ENCODE assay signal across 12 cellular contexts in genomic region chr10:6838118-6838517, GRCh38.
DNase-seq lines count a peak whose midpoint lies in the region; ATAC-seq, FAIRE-seq and TF ChIP-seq lines count a peak whose summit lies in the region.
"Had no signal": no experiment of that assay in that cellular context is flagged by ENCODE, and none has a peak within 500 bp of the region (broad histone marks: within the 10 kb centered on the region; RNA-seq: fewer than 3 reads in every experiment).

No MANE protein-coding gene starts in this region.

- POLR2A ChIA-PET in activated CD4-positive, alpha-beta memory T cell treated with anti-CD3 and anti-CD28 coated beads for 36 hours (lab: Charles Lee), result no interaction called here
- POLR2A ChIA-PET in activated CD4-positive, alpha-beta memory T cell treated with anti-CD3 and anti-CD28 coated beads, Interleukin-2, amount 10 ng/mL, durations not matched to agents 7 days and 5 days (lab: Charles Lee), result no interaction called here
- POLR2A ChIA-PET in H1 (lab: Charles Lee; ENCODE audit: partially characterized antibody), result no interaction called here

- no peak overlapping the region for H3K4me3 ChIP-seq in H1 (ENCODE audit: extremely low read depth in 1 of 4, insufficient read depth in 2 of 4, low read depth in 3 of 4, low read length in 4 of 4)

- no peaks in the 10 kb centered on the region; a peak in 1 of 8 replicates for H3K36me3 ChIP-seq in H1 (ENCODE audit: control insufficient read depth in 2 of 4, insufficient read depth in 4 of 4, low read length in 3 of 4)

- H2BK15ac ChIP-seq in H1 (ENCODE audit: low read length), result no peak overlapping the region

- no peak overlapping the region for H3K9ac ChIP-seq in H1 (replicated peaks in 1 of 4; ENCODE audit: extremely low read depth in 1 of 4, low read depth in 3 of 4, low read length in 3 of 4)

- H3K4me2 ChIP-seq in H1 (ENCODE audit: insufficient read depth in 1 of 2, low read depth in 2 of 2, low read length in 2 of 2), result no peak overlapping the region

- no peaks in the 10 kb centered on the region for H3K79me2 ChIP-seq in H1 (ENCODE audit: control insufficient read depth in 1 of 2, insufficient read depth in 2 of 2, low read length in 2 of 2)

- H3K23ac ChIP-seq in H1 (ENCODE audit: insufficient read length), result no peak overlapping the region

- 88% methylated on average over 3 of the region's 3 CpGs; no CpG with 5 or more reads in 1 of the 2 experiments for WGBS in H1 (ENCODE audit: extremely low coverage in 1 of 2, insufficient coverage in 1 of 2, insufficient read length in 1 of 2, insufficient replicate concordance in 2 of 2, low coverage in 1 of 2, low lambda C conversion rate in 2 of 2, missing lambda C conversion rate in 1 of 2), 2 experiments

- no peak overlapping the region for H3K27ac Mint-ChIP-seq in activated CD4-positive, alpha-beta memory T cell treated with anti-CD3 and anti-CD28 coated beads for 36 hours
- H3K27ac Mint-ChIP-seq in activated CD4-positive, alpha-beta memory T cell treated with anti-CD3 and anti-CD28 coated beads, Interleukin-2, amount 10 ng/mL, durations not matched to agents 7 days and 5 days, result no peak overlapping the region
- H3K27ac Mint-ChIP-seq: activated naive CD8-positive, alpha-beta T cell; CD4-positive, alpha-beta memory T cell; natural killer cell treated with Interleukin-12 subunit alpha and Interleukin-12 subunit beta and Interleukin-15 and Interleukin-18, amount 100 ng/mL, for 72 hours had no signal

- H3K27me3 ChIP-seq in H1 (replicated peaks in 1 of 4; ENCODE audit: control insufficient read depth in 3 of 4, extremely low read depth in 1 of 4, insufficient read depth in 3 of 4, low read length in 3 of 4), result no peaks in the 10 kb centered on the region

- no peaks in the 10 kb centered on the region for H3K79me1 ChIP-seq in H1 (ENCODE audit: low read depth, low read length)

- H2BK20ac ChIP-seq in H1 (ENCODE audit: low read length), result no peak overlapping the region; the same call in 1 of the 2 replicates

- intact Hi-C loops in activated CD4-positive, alpha-beta memory T cell treated with anti-CD3 and anti-CD28 coated beads for 36 hours (cut with micrococcal nuclease), result no loop called here

- H2AK5ac ChIP-seq in H1 (ENCODE audit: low read depth, low read length), result no peak overlapping the region

- H3K9me3 ChIP-seq in H1 (ENCODE audit: insufficient read depth in 2 of 2, low read depth in 1 of 2, low read length in 1 of 2), result peaks cover 11 to 12% of the 10 kb centered on the region in 2 experiments; a peak in 3 of 4 replicates

- no peak overlapping the region for H4K8ac ChIP-seq in H1 (ENCODE audit: extremely low read depth, insufficient read depth, low read length)

- no peak overlapping the region for H4K5ac ChIP-seq in H1 (ENCODE audit: insufficient read length, low read depth, low read length)

- no peaks in the 10 kb centered on the region for H3K23me2 ChIP-seq in H1 (ENCODE audit: low read depth, low read length)

- peaks cover 0 to 2% (median 0%) of the 10 kb centered on the region in 4 experiments; a peak in 1 of 7 replicates for H3K4me1 ChIP-seq in H1 (replicated peaks in 1 of 4; ENCODE audit: control insufficient read depth in 3 of 4, insufficient read depth in 4 of 4, low read length in 3 of 4)

- peaks cover 5% of the 10 kb centered on the region for H3K4me1 Mint-ChIP-seq in activated CD4-positive, alpha-beta memory T cell treated with anti-CD3 and anti-CD28 coated beads for 36 hours (ENCODE audit: low read depth)
- peaks cover 4% of the 10 kb centered on the region for H3K4me1 Mint-ChIP-seq in activated CD4-positive, alpha-beta memory T cell treated with anti-CD3 and anti-CD28 coated beads, Interleukin-2, amount 10 ng/mL, durations not matched to agents 7 days and 5 days
- H3K4me1 Mint-ChIP-seq: CD4-positive, alpha-beta memory T cell had no signal

- peak; percentile 50 to 66 for TF ChIP-seq RAD21 in H1 (IDR thresholded peaks at IDR 0.05 in 1 of 2, conservative IDR thresholded peaks at IDR 0.05 in 1 of 2; ENCODE audit: low read depth in 2 of 2, low read length in 2 of 2)

- H3K27me3 Mint-ChIP-seq in activated CD4-positive, alpha-beta memory T cell treated with anti-CD3 and anti-CD28 coated beads for 36 hours, result peaks cover 13% of the 10 kb centered on the region
- peaks cover 13% of the 10 kb centered on the region for H3K27me3 Mint-ChIP-seq in activated CD4-positive, alpha-beta memory T cell treated with anti-CD3 and anti-CD28 coated beads, Interleukin-2, amount 10 ng/mL, durations not matched to agents 7 days and 5 days
- H3K27me3 Mint-ChIP-seq: natural killer cell treated with Interleukin-12 subunit alpha and Interleukin-12 subunit beta and Interleukin-15 and Interleukin-18, amount 100 ng/mL, for 72 hours had no signal

- peak; percentile 17 to 55 (median 17); a peak in 3 of 4 replicates for TF ChIP-seq CTCF in H1 (IDR thresholded peaks at IDR 0.05; ENCODE audit: control extremely low read depth in 1 of 3, insufficient read depth in 1 of 3, low read depth in 1 of 3, low read length in 3 of 3)

- no peak overlapping the region for H3K4me3 Mint-ChIP-seq in activated CD4-positive, alpha-beta memory T cell treated with anti-CD3 and anti-CD28 coated beads for 36 hours
- no peak overlapping the region for H3K4me3 Mint-ChIP-seq in activated CD4-positive, alpha-beta memory T cell treated with anti-CD3 and anti-CD28 coated beads, Interleukin-2, amount 10 ng/mL, durations not matched to agents 7 days and 5 days
- H3K4me3 Mint-ChIP-seq: activated naive CD8-positive, alpha-beta T cell; CD4-positive, alpha-beta memory T cell; natural killer cell treated with Interleukin-12 subunit alpha and Interleukin-12 subunit beta and Interleukin-15 and Interleukin-18, amount 100 ng/mL, for 72 hours had no signal

- H3K14ac ChIP-seq in H1 (ENCODE audit: insufficient read length), result no peak overlapping the region

- DNase-seq in activated CD4-positive, alpha-beta memory T cell treated with anti-CD3 and anti-CD28 coated beads for 36 hours, result peak; percentile 13
- DNase-seq in activated CD4-positive, alpha-beta memory T cell treated with anti-CD3 and anti-CD28 coated beads, Interleukin-2, amount 10 ng/mL, durations not matched to agents 7 days and 5 days, result no peak
- DNase-seq in NCI-H146 treated with DMSO at 0.1 percent for 48 hours (lab: John Stamatoyannopoulos, UW; ENCODE audit: unreplicated experiment) (peak; percentile 22), H1 (ENCODE audit: low read depth in 1 of 2, low spot score in 2 of 2) (no peak), substantia nigra (lab: John Stamatoyannopoulos, UW) (no peak), NCI-H1694 (lab: John Stamatoyannopoulos, UW) (no peak), NCI-H345 (lab: John Stamatoyannopoulos, UW) (no peak)
- DNase-seq: foreskin fibroblast had no signal

- no peaks in the 10 kb centered on the region for H3K36me3 Mint-ChIP-seq in activated CD4-positive, alpha-beta memory T cell treated with anti-CD3 and anti-CD28 coated beads for 36 hours
- H3K36me3 Mint-ChIP-seq in activated CD4-positive, alpha-beta memory T cell treated with anti-CD3 and anti-CD28 coated beads, Interleukin-2, amount 10 ng/mL, durations not matched to agents 7 days and 5 days (ENCODE audit: low read depth), result no peaks in the 10 kb centered on the region
- H3K36me3 Mint-ChIP-seq: activated naive CD8-positive, alpha-beta T cell; CD4-positive, alpha-beta memory T cell; natural killer cell treated with Interleukin-12 subunit alpha and Interleukin-12 subunit beta and Interleukin-15 and Interleukin-18, amount 100 ng/mL, for 72 hours had no signal

- ATAC-seq in GM18907 (IDR thresholded peaks at IDR 0.05; ENCODE audit: unreplicated experiment), result no peak

- no peak overlapping the region for H2AFZ ChIP-seq in H1 (ENCODE audit: low read length)

- no peak overlapping the region for H3K4ac ChIP-seq in H1 (replicated peaks; ENCODE audit: insufficient read length, low read depth, low read length)

- no peak for FAIRE-seq in H1 (lab: Jason Lieb, UNC)

- no peak overlapping the region for H3K18ac ChIP-seq in H1 (ENCODE audit: extremely low read depth, low read length)

- no peaks in the 10 kb centered on the region for H3K9me3 Mint-ChIP-seq in activated CD4-positive, alpha-beta memory T cell treated with anti-CD3 and anti-CD28 coated beads for 36 hours
- H3K9me3 Mint-ChIP-seq in activated CD4-positive, alpha-beta memory T cell treated with anti-CD3 and anti-CD28 coated beads, Interleukin-2, amount 10 ng/mL, durations not matched to agents 7 days and 5 days, result no peaks in the 10 kb centered on the region
- H3K9me3 Mint-ChIP-seq: CD4-positive, alpha-beta memory T cell; natural killer cell treated with Interleukin-12 subunit alpha and Interleukin-12 subunit beta and Interleukin-15 and Interleukin-18, amount 100 ng/mL, for 72 hours had no signal

- H3K27ac ChIP-seq in H1 (ENCODE audit: low read depth, low read length), result no peak overlapping the region
- peak overlapping the region; percentile 21 for H3K27ac ChIP-seq in substantia nigra (ENCODE audit: low read depth, low read length, poor library complexity, severe bottlenecking)

- no peak overlapping the region for H3K56ac ChIP-seq in H1 (replicated peaks; ENCODE audit: insufficient read length, low read depth, low read length)

- TF ChIP-seq EP300 in H1 (IDR thresholded peaks at IDR 0.05; ENCODE audit: borderline replicate concordance in 1 of 2, low read depth in 2 of 2, low read length in 2 of 2), result no peak

- H2BK120ac ChIP-seq in H1 (replicated peaks; ENCODE audit: low read depth, low read length), result no peak overlapping the region

- no peak overlapping the region for H2BK5ac ChIP-seq in H1 (ENCODE audit: low read depth, low read length)

- H4K20me1 ChIP-seq in H1 (replicated peaks in 1 of 2; ENCODE audit: control insufficient read depth in 1 of 2, insufficient read depth in 2 of 2, low read length in 2 of 2), result no peaks in the 10 kb centered on the region

- H4K91ac ChIP-seq in H1 (replicated peaks; ENCODE audit: insufficient read length, low read length), result no peak overlapping the region

- no peak for TF ChIP-seq POLR2A in H1 (IDR thresholded peaks at IDR 0.05; ENCODE audit: control extremely low read depth in 1 of 2, low read depth in 2 of 2, low read length in 2 of 2)

- no peak overlapping the region for H2BK12ac ChIP-seq in H1 (ENCODE audit: low read depth, low read length)

- CTCF ChIA-PET in activated CD4-positive, alpha-beta memory T cell treated with anti-CD3 and anti-CD28 coated beads for 36 hours (lab: Charles Lee), result interaction anchor here (0.6 to 2.3 kb wide), 4 partner anchors 12 to 81 kb away, joined by 3 to 10 read pairs (median 4); no protein-coding TSS in a partner anchor
- CTCF ChIA-PET in activated CD4-positive, alpha-beta memory T cell treated with anti-CD3 and anti-CD28 coated beads, Interleukin-2, amount 10 ng/mL, durations not matched to agents 7 days and 5 days (lab: Charles Lee), result interaction anchor here (1.2 kb wide), 1 partner anchor 574 kb away, joined by 3 read pairs; no protein-coding TSS in a partner anchor
- CTCF ChIA-PET in H1 (lab: Charles Lee; ENCODE audit: partially characterized antibody), result interaction anchor here (0.9 to 1.5 kb wide), 5 partner anchors 13 to 216 kb away, joined by 3 to 4 read pairs (median 4); no protein-coding TSS in a partner anchor

TF ChIP-seq in H1, 55 proteins besides CTCF, POLR2A, EP300 and RAD21 (continues in another document):
- TF ChIP-seq JUN (IDR thresholded peaks at IDR 0.05; ENCODE audit: low read depth, low read length) (no peak), TAF7 (optimal IDR thresholded peaks at IDR 0.05; ENCODE audit: borderline replicate concordance, low read depth, low read length) (no peak), YY1 (IDR thresholded peaks at IDR 0.05; ENCODE audit: low read depth, low read length) (no peak)

Comparison
In these comparisons a context has a peak if more than half of its experiments do, and no peak if none do; other contexts are left out.
1. DNase-seq: peak in activated CD4-positive, alpha-beta memory T cell treated with anti-CD3 and anti-CD28 coated beads for 36 hours (single experiment) and NCI-H146 treated with DMSO at 0.1 percent for 48 hours (single experiment); none in activated CD4-positive, alpha-beta memory T cell treated with anti-CD3 and anti-CD28 coated beads, Interleukin-2, amount 10 ng/mL, durations not matched to agents 7 days and 5 days (single experiment), H1 (0 of 2), substantia nigra (0 of 49), NCI-H1694 (single experiment) and NCI-H345 (single experiment).